14 cellular contexts compared by ENCODE assay signal in genomic region chr13:45626731-45627374, GRCh38.
DNase-seq lines count a peak whose midpoint lies in the region; ATAC-seq and TF ChIP-seq lines count a peak whose summit lies in the region.
"Had no signal": no experiment of that assay in that cellular context is flagged by ENCODE, and none has a peak within 500 bp of the region (broad histone marks: within the 10 kb centered on the region; RNA-seq: fewer than 3 reads in every experiment).

No MANE protein-coding gene starts in this region.

- POLR2A ChIA-PET in GM10248 (lab: Yijun Ruan, JAX) = no interaction called here

- H3K27me3 ChIP-seq in HUES48 (ENCODE audit: control insufficient read depth, insufficient read depth, low read length) = no peaks in the 10 kb centered on the region
- H3K27me3 ChIP-seq: testis had no signal

- no peak for TF ChIP-seq CTCF in GM10248 (IDR thresholded peaks at IDR 0.05; ENCODE audit: control extremely low read depth, extremely low read depth, low read depth, missing control alignments)

- peaks cover 34% of the 10 kb centered on the region for H3K4me1 ChIP-seq in HUES48 (ENCODE audit: control insufficient read depth, insufficient read depth, low read length)
- H3K4me1 ChIP-seq: adrenal gland, testis had no signal

- no peaks in the 10 kb centered on the region for H3K36me3 ChIP-seq in HUES48 (ENCODE audit: control insufficient read depth, insufficient read depth, low read length)
- H3K36me3 ChIP-seq in SK-N-MC (ENCODE audit: insufficient read depth, low read length) = no peaks in the 10 kb centered on the region
- H3K36me3 ChIP-seq: adrenal gland had no signal

- ATAC-seq in HG03097 (IDR thresholded peaks at IDR 0.05; ENCODE audit: low FRiP score, unreplicated experiment) = no peak
- no peak for ATAC-seq in HG03354 (IDR thresholded peaks at IDR 0.05; ENCODE audit: poor library complexity, severe bottlenecking, unreplicated experiment)

- no peaks in the 10 kb centered on the region for H3K9me3 ChIP-seq in HUES48 (ENCODE audit: control insufficient read depth, insufficient read depth, low read length)
- H3K9me3 ChIP-seq in SK-N-MC (ENCODE audit: low read depth, low read length) = no peaks in the 10 kb centered on the region
- H3K9me3 ChIP-seq: adrenal gland, testis had no signal

- H3K9ac ChIP-seq in HUES48 (ENCODE audit: low read depth, low read length) = no peak overlapping the region
- H3K9ac ChIP-seq in SK-N-MC (ENCODE audit: insufficient read length) = peak overlapping the region; percentile 65

- 0 out of 2 replicates have a peak overlapping the region, but pooled peaks have one; percentile 21 for H3K4me3 ChIP-seq in HUES48 (ENCODE audit: low read depth, low read length)
- 0 out of 2 replicates have a peak overlapping the region, but pooled peaks have one; percentile 11 for H3K4me3 ChIP-seq in SK-N-MC
- H3K4me3 ChIP-seq: adrenal gland, testis had no signal

- DNase-seq in EL = peak; percentile 62
- no peak for DNase-seq in SK-N-MC (ENCODE audit: low read depth, low spot score)
- peak; percentile 18 for DNase-seq in foreskin melanocyte
- no peak for DNase-seq in GM10248 (ENCODE audit: extremely low spot score)
- DNase-seq in NCI-H2029 (lab: John Stamatoyannopoulos, UW) = no peak
- DNase-seq: adrenal gland; cerebellar nuclear complex; COR-L47; NCI-H446; stimulated activated CD4-positive, alpha-beta T cell treated with anti-CD3 and anti-CD28 coated beads, Interleukin-4, amount 100 ng/mL, for 1 hour; testis had no signal

- H3K27ac ChIP-seq in HUES48 (ENCODE audit: low read depth, low read length) (peak overlapping the region; percentile 85), SK-N-MC (peak overlapping the region; percentile 91)
- H3K27ac ChIP-seq: adrenal gland, testis had no signal

- CTCF ChIA-PET in GM10248 (lab: Yijun Ruan, JAX) = interaction anchor here (1.7 to 4.9 kb wide), 2 partner anchors 8 to 95 kb away, joined by 5 to 36 read pairs; no protein-coding TSS in a partner anchor

Comparison
In these comparisons a context has a peak if more than half of its experiments do, and no peak if none do; other contexts are left out.
1. DNase-seq: peak in EL (single experiment) and foreskin melanocyte (single experiment); none in SK-N-MC (single experiment), GM10248 (single experiment) and NCI-H2029 (single experiment).